ENCODE assay signal across 27 cellular contexts in genomic region chr10:110751845-110752244, GRCh38.
A peak's percentile ranks its signal among the peaks of the same experiment; 100 is the strongest.
DNase-seq lines count a peak whose midpoint lies in the region; ATAC-seq, FAIRE-seq and TF ChIP-seq lines count a peak whose summit lies in the region.
"Had no signal": no experiment of that assay in that cellular context is flagged by ENCODE, and none has a peak within 500 bp of the region (broad histone marks: within the 10 kb centered on the region; RNA-seq: fewer than 3 reads in every experiment).

No MANE protein-coding gene starts in this region.

- H3K9me3 Mint-ChIP-seq in activated T-cell treated with anti-CD3 and anti-CD28 coated beads, Interleukin-2, amount 50 U/mL, for 24 hours, result peaks cover 14% of the 10 kb centered on the region
- H3K9me3 Mint-ChIP-seq in activated naive CD8-positive, alpha-beta T cell (ENCODE audit: low read depth), result peaks cover 4% of the 10 kb centered on the region
- peaks cover 3 to 4% of the 10 kb centered on the region in 2 donors for H3K9me3 Mint-ChIP-seq in stimulated activated naive B cell treated with anti-CD40 and anti-IgM and Interleukin-4, amounts not matched to agents 10 μg/mL and 1 μg/mL and 100 μg/mL, for 72 hours
- H3K9me3 Mint-ChIP-seq: immature natural killer cell had no signal

- no peak overlapping the region for H3K4me3 Mint-ChIP-seq in activated T-cell treated with anti-CD3 and anti-CD28 coated beads, Interleukin-2, amount 50 U/mL, for 24 hours
- H3K4me3 Mint-ChIP-seq in activated naive CD8-positive, alpha-beta T cell, result peak overlapping the region; percentile 11
- no peak overlapping the region for H3K4me3 Mint-ChIP-seq in stimulated activated naive B cell treated with anti-CD40 and anti-IgM and Interleukin-4, amounts not matched to agents 10 μg/mL and 1 μg/mL and 100 μg/mL, for 72 hours
- H3K4me3 Mint-ChIP-seq: central memory CD8-positive, alpha-beta T cell; IgD-negative memory B cell; immature natural killer cell; naive B cell had no signal

- H3K4me1 Mint-ChIP-seq in activated T-cell treated with anti-CD3 and anti-CD28 coated beads, Interleukin-2, amount 50 U/mL, for 24 hours (ENCODE audit: low read depth), result peaks cover 66% of the 10 kb centered on the region
- peaks cover 66% of the 10 kb centered on the region for H3K4me1 Mint-ChIP-seq in activated naive CD8-positive, alpha-beta T cell (ENCODE audit: low read depth)
- H3K4me1 Mint-ChIP-seq in stimulated activated naive B cell treated with anti-CD40 and anti-IgM and Interleukin-4, amounts not matched to agents 10 μg/mL and 1 μg/mL and 100 μg/mL, for 72 hours, result peaks cover 13 to 22% of the 10 kb centered on the region in 2 donors
- H3K4me1 Mint-ChIP-seq: immature natural killer cell had no signal

- TF ChIP-seq POLR2A in GM12891 (IDR thresholded peaks at IDR 0.05; ENCODE audit: low read depth, low read length), result no peak

- ATAC-seq in stimulated activated naive B cell treated with anti-CD40 and anti-IgM and Interleukin-4, amounts not matched to agents 10 μg/mL and 1 μg/mL and 100 μg/mL, for 72 hours (replicated peaks), result peak; percentile 31 to 33
- no peak for ATAC-seq in HG03097 (IDR thresholded peaks at IDR 0.05; ENCODE audit: low FRiP score, unreplicated experiment)
- ATAC-seq: gastroesophageal sphincter, left lung had no signal

- peaks cover 2% of the 10 kb centered on the region for H3K36me3 Mint-ChIP-seq in activated T-cell treated with anti-CD3 and anti-CD28 coated beads, Interleukin-2, amount 50 U/mL, for 24 hours (ENCODE audit: low read depth)
- H3K36me3 Mint-ChIP-seq in activated naive CD8-positive, alpha-beta T cell, result no peaks in the 10 kb centered on the region
- H3K36me3 Mint-ChIP-seq in stimulated activated naive B cell treated with anti-CD40 and anti-IgM and Interleukin-4, amounts not matched to agents 10 μg/mL and 1 μg/mL and 100 μg/mL, for 72 hours, result peaks cover 2 to 4% of the 10 kb centered on the region in 2 donors
- H3K36me3 Mint-ChIP-seq: immature natural killer cell, naive B cell had no signal

- no peak for DNase-seq in activated T-cell treated with anti-CD3 and anti-CD28 coated beads, Interleukin-2, amount 50 U/mL, for 24 hours
- DNase-seq in activated T-cell treated with anti-CD3 and anti-CD28 coated beads, Interleukin-2, amount 50 U/mL, for 48 hours, result no peak
- no peak for DNase-seq in GM12891 (ENCODE audit: insufficient read length, low spot score)
- DNase-seq in stimulated activated naive B cell treated with anti-CD40 and anti-IgM and Interleukin-4, amounts not matched to agents 10 μg/mL and 1 μg/mL and 100 μg/mL, for 72 hours, result no peak
- no peak for DNase-seq in effector CD4-positive, alpha-beta T cell
- no peak for DNase-seq in ureter (ENCODE audit: low spot score)
- DNase-seq: activated CD4-positive, alpha-beta T cell treated with anti-CD3 and anti-CD28 coated beads for 4 hours; activated CD8-positive, alpha-beta memory T cell treated with anti-CD3 and anti-CD28 coated beads, Interleukin-2, amount 50 U/mL, for 48 hours; activated naive CD4-positive, alpha-beta T cell treated with anti-CD3 and anti-CD28 coated beads, Interleukin-2, amount 50 U/mL, for 16 hours; BE2C; dermis blood vessel endothelial cell; DMS79 treated with DMSO at 0.1 percent for 48 hours; hippocampal formation; immature natural killer cell; left lung; naive B cell; NCI-H1105; NCI-H2029; NCI-H526 treated with DMSO at 0.1 percent for 48 hours; stimulated activated naive CD4-positive, alpha-beta T cell treated with Interleukin-2 at 50 U/mL for 16 hours; tibial artery had no signal

- peak overlapping the region; percentile 57 for H3K27ac Mint-ChIP-seq in activated T-cell treated with anti-CD3 and anti-CD28 coated beads, Interleukin-2, amount 50 U/mL, for 24 hours
- peak overlapping the region; percentile 85 for H3K27ac Mint-ChIP-seq in activated naive CD8-positive, alpha-beta T cell
- no peak overlapping the region for H3K27ac Mint-ChIP-seq in stimulated activated naive B cell treated with anti-CD40 and anti-IgM and Interleukin-4, amounts not matched to agents 10 μg/mL and 1 μg/mL and 100 μg/mL, for 72 hours
- H3K27ac Mint-ChIP-seq: immature natural killer cell, naive B cell had no signal

- H3K27me3 Mint-ChIP-seq in activated T-cell treated with anti-CD3 and anti-CD28 coated beads, Interleukin-2, amount 50 U/mL, for 24 hours, result no peaks in the 10 kb centered on the region
- H3K27me3 Mint-ChIP-seq in activated naive CD8-positive, alpha-beta T cell, result no peaks in the 10 kb centered on the region
- H3K27me3 Mint-ChIP-seq in stimulated activated naive B cell treated with anti-CD40 and anti-IgM and Interleukin-4, amounts not matched to agents 10 μg/mL and 1 μg/mL and 100 μg/mL, for 72 hours, result peaks cover 0 to 11% of the 10 kb centered on the region in 2 donors
- H3K27me3 Mint-ChIP-seq: central memory CD8-positive, alpha-beta T cell; IgD-negative memory B cell had no signal

- peak; percentile 65 for FAIRE-seq in GM12891 (lab: Jason Lieb, UNC)
- FAIRE-seq: RCC 7860 had no signal

TF ChIP-seq in GM12891, 5 proteins besides CTCF, POLR2A, EP300 and RAD21:
- TF ChIP-seq TAF1 (IDR thresholded peaks at IDR 0.05; ENCODE audit: low read depth, low read length) (no peak), SPI1 (IDR thresholded peaks at IDR 0.05; ENCODE audit: low read depth, low read length) (no peak), POU2F2 (IDR thresholded peaks at IDR 0.05; ENCODE audit: low read depth, low read length) (no peak), PAX5 (IDR thresholded peaks at IDR 0.05; ENCODE audit: insufficient read depth, low read length, severe bottlenecking) (no peak), POLR2AphosphoS5 (IDR thresholded peaks at IDR 0.05; ENCODE audit: low read depth, low read length) (no peak)
